In genomic region chr5:36724429-36725332, GRCh38 we compare ENCODE assay signal across 1 cellular context.
A peak's percentile ranks its signal among the peaks of the same experiment; 100 is the strongest.
TF ChIP-seq lines count a peak whose summit lies in the region.

No MANE protein-coding gene starts in this region.

TF ChIP-seq in K562, 482 proteins besides CTCF, POLR2A, EP300 and RAD21 (continued from another document and continues in another):
- TF ChIP-seq ZNF395 (CRISPR knock-in tag; IDR thresholded peaks at IDR 0.05) (peak; percentile 83), ZKSCAN8 (CRISPR knock-in tag; IDR thresholded peaks at IDR 0.05) (no peak), CAMTA2 (CRISPR knock-in tag; conservative IDR thresholded peaks at IDR 0.05) (no peak), ZNF77 (CRISPR knock-in tag; IDR thresholded peaks at IDR 0.05) (no peak), SMARCB1 (IDR thresholded peaks at IDR 0.05; ENCODE audit: insufficient read length, low read depth) (no peak), RHOXF2B (CRISPR knock-in tag; conservative IDR thresholded peaks at IDR 0.05) (no peak), CREB3 (tag; conservative IDR thresholded peaks at IDR 0.05; ENCODE audit: low read depth) (0 out of 2 replicates have a peak, but pooled peaks have one; percentile 17), E2F5 (CRISPR knock-in tag; IDR thresholded peaks at IDR 0.05) (no peak), GABPA (tag; conservative IDR thresholded peaks at IDR 0.05; ENCODE audit: low read depth) (0 out of 2 replicates have a peak, but pooled peaks have one; percentile 36), POLR3G (IDR thresholded peaks at IDR 0.05; ENCODE audit: extremely low read depth, insufficient read length, insufficient replicate concordance) (no peak), MAFK (IDR thresholded peaks at IDR 0.05; ENCODE audit: low read length) (no peak), ZNF445 (CRISPR knock-in tag; IDR thresholded peaks at IDR 0.05; ENCODE audit: low read depth) (no peak), FOXP4 (CRISPR knock-in tag; IDR thresholded peaks at IDR 0.05; ENCODE audit: borderline replicate concordance) (no peak), PCBP1 (IDR thresholded peaks at IDR 0.05; ENCODE audit: low read depth, low read length, poor library complexity, severe bottlenecking) (no peak), MIER1 (IDR thresholded peaks at IDR 0.05; ENCODE audit: low read depth) (no peak), PKNOX1 (IDR thresholded peaks at IDR 0.05) (peak; percentile 98), GTF2B (IDR thresholded peaks at IDR 0.05; ENCODE audit: extremely low read depth, insufficient read length) (no peak), NEUROD1 (IDR thresholded peaks at IDR 0.05; ENCODE audit: borderline replicate concordance, low read depth, low read length, partially characterized antibody) (no peak), SREBF2 (CRISPR knock-in tag; IDR thresholded peaks at IDR 0.05) (no peak), NFYB (IDR thresholded peaks at IDR 0.05; ENCODE audit: extremely low read depth, insufficient read length) (peak; percentile 78), HOXB6 (CRISPR knock-in tag; IDR thresholded peaks at IDR 0.05; ENCODE audit: borderline replicate concordance) (no peak), MAX (CRISPR knock-in tag; IDR thresholded peaks at IDR 0.05) (peak; percentile 67), SRSF7 (optimal IDR thresholded peaks at IDR 0.05; ENCODE audit: low read depth, low read length) (no peak), ZNF24 (IDR thresholded peaks at IDR 0.05) (no peak), PBX2 (CRISPR knock-in tag; IDR thresholded peaks at IDR 0.05; ENCODE audit: low read depth) (peak; percentile 93), PBX2 (tag; conservative IDR thresholded peaks at IDR 0.05; ENCODE audit: low read depth) (peak; percentile 96), CLOCK (CRISPR knock-in tag; IDR thresholded peaks at IDR 0.05; ENCODE audit: borderline replicate concordance) (no peak), PTTG1 (tag; IDR thresholded peaks at IDR 0.05; ENCODE audit: low read depth) (no peak), XRCC5 (IDR thresholded peaks at IDR 0.05; ENCODE audit: low read depth, low read length) (no peak), ZNF431 (CRISPR knock-in tag; IDR thresholded peaks at IDR 0.05) (no peak), SMAD1 (IDR thresholded peaks at IDR 0.05; ENCODE audit: low read depth, low read length, partially characterized antibody) (no peak), SRF (CRISPR knock-in tag; IDR thresholded peaks at IDR 0.05) (0 out of 4 replicates have a peak, but pooled peaks of 1 of the 2 experiments have one; percentile 19), SP1 (CRISPR knock-in tag; IDR thresholded peaks at IDR 0.05) (no peak), SMAD4 (CRISPR knock-in tag; conservative IDR thresholded peaks at IDR 0.05) (0 out of 2 replicates have a peak, but pooled peaks have one; percentile 10), DDX20 (tag; IDR thresholded peaks at IDR 0.05; ENCODE audit: low read depth) (no peak), TCF15 (CRISPR knock-in tag; IDR thresholded peaks at IDR 0.05) (no peak), BDP1 (IDR thresholded peaks at IDR 0.05; ENCODE audit: insufficient read depth, insufficient read length) (no peak), JUNB (CRISPR knock-in tag; conservative IDR thresholded peaks at IDR 0.05) (no peak), HINFP (tag; conservative IDR thresholded peaks at IDR 0.05; ENCODE audit: low read depth) (no peak), ZFP91 (CRISPR knock-in tag; IDR thresholded peaks at IDR 0.05) (no peak), PHF8 (IDR thresholded peaks at IDR 0.05; ENCODE audit: borderline replicate concordance, low read length) (no peak; the same call in 1 of the 2 replicates), FOXJ2 (tag; IDR thresholded peaks at IDR 0.05) (peak; percentile 27; the same call in 1 of the 2 replicates), ZNF764 (CRISPR knock-in tag; IDR thresholded peaks at IDR 0.05; ENCODE audit: low read depth) (no peak), SNIP1 (IDR thresholded peaks at IDR 0.05; ENCODE audit: low read depth) (no peak), RBM25 (IDR thresholded peaks at IDR 0.05; ENCODE audit: low read depth, low read length, severe bottlenecking) (peak; percentile 46), HDAC6 (IDR thresholded peaks at IDR 0.05; ENCODE audit: low read depth, low read length) (no peak), ELF4 (CRISPR knock-in tag; IDR thresholded peaks at IDR 0.05) (0 out of 2 replicates have a peak, but pooled peaks have one; percentile 24), ELK3 (CRISPR knock-in tag; IDR thresholded peaks at IDR 0.05) (no peak)
